ENCODE assay signal across 19 cellular contexts in genomic region chr20:43323592-43323991, GRCh38.
DNase-seq lines count a peak whose midpoint lies in the region; ATAC-seq and TF ChIP-seq lines count a peak whose summit lies in the region.
"Had no signal": no experiment of that assay in that cellular context is flagged by ENCODE, and none has a peak within 500 bp of the region (broad histone marks: within the 10 kb centered on the region; RNA-seq: fewer than 3 reads in every experiment).

No MANE protein-coding gene starts in this region.

- no peak for TF ChIP-seq EP300 in transverse colon (IDR thresholded peaks at IDR 0.05; ENCODE audit: low read depth)

- intact Hi-C loops in Right ventricle myocardium superior (cut with DNase I) (no loop called here), transverse colon (cut with DNase I; ENCODE audit: low total_unique reads) (no loop called here)

- no peak for TF ChIP-seq POLR2A in transverse colon (IDR thresholded peaks at IDR 0.05)

- H3K9me3 Mint-ChIP-seq in neural progenitor cell: peaks cover 2% of the 10 kb centered on the region
- H3K9me3 Mint-ChIP-seq in stimulated activated naive CD8-positive, alpha-beta T cell treated with anti-CD3 and anti-CD28 coated beads, Interleukin-15, amount 100 ng/mL, for 72 hours: no peaks in the 10 kb centered on the region
- H3K9me3 Mint-ChIP-seq: CD4-positive, alpha-beta T cell; HFFc6 had no signal

- in situ Hi-C loops in transverse colon (cut with MboI; ENCODE audit: low pct_ligation_motif_present in 1 of 4, low pct_unique_long_range_greater_than_20kb in 1 of 4, low sequenced_read_pairs in 3 of 4): no loop called here

- H3K36me3 Mint-ChIP-seq in neural progenitor cell: no peaks in the 10 kb centered on the region

- DNase-seq in H7 (peak; percentile 47), RWPE2 (ENCODE audit: low spot score) (no peak), iPS-NIHi7 (ENCODE audit: extremely low spot score) (peak; percentile 16), neural progenitor cell (ENCODE audit: low spot score) (peak; percentile 19), Right ventricle myocardium superior (no peak), transverse colon (no peak)
- no peak for DNase-seq in effector CD8-positive, alpha-beta T cell (lab: John Stamatoyannopoulos, UW)
- no peak for DNase-seq in stimulated activated naive CD8-positive, alpha-beta T cell treated with anti-CD3 and anti-CD28 coated beads, Interleukin-15, amount 100 ng/mL, for 72 hours
- DNase-seq: C1 segment of cervical spinal cord; CD4-positive, alpha-beta T cell; DMS153; DMS79; GF-D8; HFFc6; KBM-7 had no signal

- no peaks in the 10 kb centered on the region for H3K27me3 ChIP-seq in H7 (ENCODE audit: control insufficient read depth, insufficient read depth, low read length)
- peaks cover 24% of the 10 kb centered on the region for H3K27me3 ChIP-seq in RWPE2 (ENCODE audit: insufficient read depth, poor library complexity, severe bottlenecking)
- H3K27me3 ChIP-seq in neural progenitor cell: no peaks in the 10 kb centered on the region
- no peaks in the 10 kb centered on the region for H3K27me3 ChIP-seq in transverse colon
- H3K27me3 ChIP-seq: BE2C had no signal

- H3K4me1 ChIP-seq in RWPE2 (ENCODE audit: insufficient read depth, poor library complexity, severe bottlenecking) (no peaks in the 10 kb centered on the region), neural progenitor cell (no peaks in the 10 kb centered on the region), transverse colon (no peaks in the 10 kb centered on the region)
- H3K4me1 ChIP-seq: BE2C had no signal

- no peak overlapping the region for H3K9ac ChIP-seq in neural progenitor cell

- H2AFZ ChIP-seq in neural progenitor cell (replicated peaks): no peak overlapping the region

- H3K27ac ChIP-seq in RWPE2 (ENCODE audit: poor library complexity, severe bottlenecking) (no peak overlapping the region), neural progenitor cell (no peak overlapping the region), transverse colon (no peak overlapping the region)

- H3K4me2 ChIP-seq in neural progenitor cell: no peak overlapping the region

- H3K9me3 ChIP-seq in RWPE2 (ENCODE audit: severe bottlenecking) (no peaks in the 10 kb centered on the region), neural progenitor cell (ENCODE audit: low read depth) (no peaks in the 10 kb centered on the region), transverse colon (no peaks in the 10 kb centered on the region)
- H3K9me3 ChIP-seq: BE2C had no signal

- peaks cover 2% of the 10 kb centered on the region for H3K27me3 Mint-ChIP-seq in neural progenitor cell (ENCODE audit: insufficient read depth, low read depth)
- H3K27me3 Mint-ChIP-seq in stimulated activated naive CD8-positive, alpha-beta T cell treated with anti-CD3 and anti-CD28 coated beads, Interleukin-15, amount 100 ng/mL, for 72 hours: peaks cover 26% of the 10 kb centered on the region

- H3K27ac Mint-ChIP-seq in neural progenitor cell: no peak overlapping the region
- H3K27ac Mint-ChIP-seq in stimulated activated naive CD8-positive, alpha-beta T cell treated with anti-CD3 and anti-CD28 coated beads, Interleukin-15, amount 100 ng/mL, for 72 hours: no peak overlapping the region
- H3K27ac Mint-ChIP-seq: CD4-positive, alpha-beta T cell; HFFc6; IgD-negative memory B cell had no signal

- H3F3A ChIP-seq in neural progenitor cell (ENCODE audit: low read depth): no peaks in the 10 kb centered on the region

- H3K79me2 ChIP-seq in neural progenitor cell (ENCODE audit: low read depth): no peaks in the 10 kb centered on the region

- 50 to 67% methylated on average over 1 to 4 of the region's 4 CpGs for WGBS in transverse colon (ENCODE audit: low coverage in 1 of 2), 2 donors

- no peak overlapping the region for H3K4me3 Mint-ChIP-seq in neural progenitor cell
- H3K4me3 Mint-ChIP-seq in stimulated activated naive CD8-positive, alpha-beta T cell treated with anti-CD3 and anti-CD28 coated beads, Interleukin-15, amount 100 ng/mL, for 72 hours: no peak overlapping the region
- H3K4me3 Mint-ChIP-seq: CD4-positive, alpha-beta T cell; HFFc6; IgD-negative memory B cell had no signal

- H4K20me1 ChIP-seq in neural progenitor cell (ENCODE audit: low read depth): no peaks in the 10 kb centered on the region

- H3K36me3 ChIP-seq in H7 (replicated peaks; ENCODE audit: control insufficient read depth, insufficient read depth, low read length): no peaks in the 10 kb centered on the region
- H3K36me3 ChIP-seq in RWPE2 (ENCODE audit: low read depth): no peaks in the 10 kb centered on the region
- no peaks in the 10 kb centered on the region for H3K36me3 ChIP-seq in neural progenitor cell
- H3K36me3 ChIP-seq in transverse colon: no peaks in the 10 kb centered on the region
- H3K36me3 ChIP-seq: BE2C had no signal

- ATAC-seq in RWPE2 (ENCODE audit: low read depth) (0 out of 3 replicates have a peak, but pooled peaks have one; percentile 20), Right ventricle myocardium superior (ENCODE audit: poor library complexity) (no peak)
- ATAC-seq in stimulated activated naive CD8-positive, alpha-beta T cell treated with anti-CD3 and anti-CD28 coated beads, Interleukin-15, amount 100 ng/mL, for 72 hours: no peak
- ATAC-seq: HCT116, HepG2 had no signal

- no peaks in the 10 kb centered on the region for H3K4me1 Mint-ChIP-seq in neural progenitor cell
- no peaks in the 10 kb centered on the region for H3K4me1 Mint-ChIP-seq in stimulated activated naive CD8-positive, alpha-beta T cell treated with anti-CD3 and anti-CD28 coated beads, Interleukin-15, amount 100 ng/mL, for 72 hours
- H3K4me1 Mint-ChIP-seq: IgD-negative memory B cell had no signal

- TF ChIP-seq CTCF in RWPE2 (IDR thresholded peaks at IDR 0.05; ENCODE audit: poor library complexity, severe bottlenecking) (no peak), neural progenitor cell (IDR thresholded peaks at IDR 0.05) (no peak), transverse colon (IDR thresholded peaks at IDR 0.05) (no peak)

- no peak overlapping the region for H3K4me3 ChIP-seq in H7 (ENCODE audit: insufficient read depth, low read depth, low read length)
- H3K4me3 ChIP-seq in RWPE2 (ENCODE audit: severe bottlenecking): no peak overlapping the region
- H3K4me3 ChIP-seq in neural progenitor cell: no peak overlapping the region
- H3K4me3 ChIP-seq in transverse colon: no peak overlapping the region

Comparison
In these comparisons a context has a peak if more than half of its experiments do, and no peak if none do; other contexts are left out.
1. DNase-seq: peak in H7 (single experiment), iPS-NIHi7 (single experiment) and neural progenitor cell (single experiment); none in RWPE2 (single experiment), Right ventricle myocardium superior (single experiment), effector CD8-positive, alpha-beta T cell (single experiment), transverse colon (single experiment) and stimulated activated naive CD8-positive, alpha-beta T cell treated with anti-CD3 and anti-CD28 coated beads, Interleukin-15, amount 100 ng/mL, for 72 hours (0 of 2).